In genomic region chr1:229344139-229344538, GRCh38 we compare ENCODE assay signal across 12 cellular contexts. TPM values are rescaled to one million over a fixed set of nuclear protein-coding genes. Genes with fewer than 3 reads are reported as not detected.
DNase-seq lines count a peak whose midpoint lies in the region; ATAC-seq and TF ChIP-seq lines count a peak whose summit lies in the region.
"Had no signal": no experiment of that assay in that cellular context is flagged by ENCODE, and none has a peak within 500 bp of the region (broad histone marks: within the 10 kb centered on the region; RNA-seq: fewer than 3 reads in every experiment).

No MANE protein-coding gene starts in this region.

- H3K9me3 Mint-ChIP-seq in effector memory CD8-positive, alpha-beta T cell: no peaks in the 10 kb centered on the region

- H3K79me2 ChIP-seq in PC-9 (ENCODE audit: low read depth): peaks cover 15% of the 10 kb centered on the region
- H3K79me2 ChIP-seq: parathyroid adenoma had no signal

- H3K9me2 ChIP-seq in PC-9 (ENCODE audit: insufficient read depth): no peaks in the 10 kb centered on the region

- H3K4me1 Mint-ChIP-seq in effector memory CD8-positive, alpha-beta T cell (ENCODE audit: low read depth in 2 of 2): peaks cover 13 to 27% of the 10 kb centered on the region in 2 donors

- H3K9me3 ChIP-seq in left ventricle myocardium inferior (replicated peaks) (no peaks in the 10 kb centered on the region), PC-9 (ENCODE audit: insufficient read depth, low read depth) (no peaks in the 10 kb centered on the region), thoracic aorta (no peaks in the 10 kb centered on the region)

- peaks cover 15 to 33% of the 10 kb centered on the region in 2 donors for H3K27me3 Mint-ChIP-seq in effector memory CD8-positive, alpha-beta T cell

- POLR2A ChIA-PET in PC-9 (lab: Charles Lee; ENCODE audit: unreplicated experiment): interaction anchor here (0.6 kb wide), 1 partner anchor 211 kb away, joined by 3 read pairs; no protein-coding TSS in a partner anchor

- CTCF ChIA-PET in PC-9 (lab: Charles Lee): no interaction called here

- no peak for DNase-seq in left ventricle myocardium inferior
- DNase-seq in left cardiac atrium: no peak
- DNase-seq in PC-9: no peak
- no peak for DNase-seq in effector memory CD8-positive, alpha-beta T cell
- DNase-seq in thoracic aorta (ENCODE audit: low spot score): no peak
- no peak for DNase-seq in AG20443 (ENCODE audit: low spot score)
- no peak for DNase-seq in hypothalamus (lab: John Stamatoyannopoulos, UW)
- DNase-seq in ACHN: no peak
- DNase-seq: activated CD8-positive, alpha-beta memory T cell treated with anti-CD3 and anti-CD28 coated beads for 24 hours; central memory CD4-positive, alpha-beta T cell; NCI-H2081 had no signal

- H4K20me1 ChIP-seq in PC-9 (ENCODE audit: insufficient read depth): no peaks in the 10 kb centered on the region

- H3K36me3 Mint-ChIP-seq in effector memory CD8-positive, alpha-beta T cell (ENCODE audit: insufficient read depth): peaks cover 15% of the 10 kb centered on the region

- no peak overlapping the region for H3K27ac Mint-ChIP-seq in effector memory CD8-positive, alpha-beta T cell

- H3K4me2 ChIP-seq in PC-9: peak overlapping the region; percentile 100

- no peak overlapping the region for H3K27ac ChIP-seq in left ventricle myocardium inferior (replicated peaks)
- H3K27ac ChIP-seq in PC-9: no peak overlapping the region
- no peak overlapping the region for H3K27ac ChIP-seq in thoracic aorta
- H3K27ac ChIP-seq: parathyroid adenoma had no signal

- no TSS peak for BruUV-seq in PC-9 (replicated peaks; lab: Mats Ljungman, UMichigan)

- intact Hi-C loops in left ventricle myocardium inferior (cut with micrococcal nuclease) (no loop called here), left cardiac atrium (cut with DNase I) (no loop called here), PC-9 (cut with micrococcal nuclease; ENCODE audit: unreplicated experiment) (loop anchor here (5.0 kb wide), 2 partner anchors 98 to 163 kb away; partner anchors contain the start of gene NUP133)

- TF ChIP-seq CTCF in left ventricle myocardium inferior (IDR thresholded peaks at IDR 0.05; ENCODE audit: borderline replicate concordance) (no peak), PC-9 (conservative IDR thresholded peaks at IDR 0.05) (no peak), thoracic aorta (IDR thresholded peaks at IDR 0.05) (no peak)

- H3K4me1 ChIP-seq in left ventricle myocardium inferior: peaks cover 32% of the 10 kb centered on the region
- H3K4me1 ChIP-seq in PC-9 (replicated peaks; ENCODE audit: insufficient read depth): peaks cover 16% of the 10 kb centered on the region; the same call in 1 of the 2 replicates
- H3K4me1 ChIP-seq in thoracic aorta (ENCODE audit: control insufficient read depth in 1 of 2, low read depth in 2 of 2): peaks cover 4 to 9% of the 10 kb centered on the region in 2 donors
- H3K4me1 ChIP-seq: parathyroid adenoma had no signal

- ATAC-seq in left cardiac atrium: no peak
- no peak for ATAC-seq in effector memory CD8-positive, alpha-beta T cell (replicated peaks)
- ATAC-seq in thoracic aorta (ENCODE audit: insufficient number of reproducible peaks, low FRiP score, low read depth): no peak

- H3K27me3 ChIP-seq in left ventricle myocardium inferior (ENCODE audit: low read depth): peaks cover 20% of the 10 kb centered on the region
- peaks cover 25% of the 10 kb centered on the region; the same call in 1 of the 2 replicates for H3K27me3 ChIP-seq in PC-9 (ENCODE audit: insufficient read depth, low read depth)
- no peaks in the 10 kb centered on the region for H3K27me3 ChIP-seq in thoracic aorta (replicated peaks; ENCODE audit: insufficient read depth)

- H2AFZ ChIP-seq in PC-9: no peak overlapping the region
- H2AFZ ChIP-seq: parathyroid adenoma had no signal

- peaks cover 10% of the 10 kb centered on the region; the same call in 1 of the 2 replicates for H3F3A ChIP-seq in PC-9 (ENCODE audit: insufficient read depth, low read depth)

- H3K4me3 ChIP-seq in left ventricle myocardium inferior (peak overlapping the region; percentile 80), PC-9 (peak overlapping the region; percentile 90; the same call in 1 of the 2 replicates), thoracic aorta (peak overlapping the region; percentile 79)

- peak overlapping the region; percentile 95 for H3K4me3 Mint-ChIP-seq in effector memory CD8-positive, alpha-beta T cell

- H3K36me3 ChIP-seq in left ventricle myocardium inferior (no peaks in the 10 kb centered on the region), PC-9 (ENCODE audit: low read depth) (no peaks in the 10 kb centered on the region), thoracic aorta (no peaks in the 10 kb centered on the region)

- in situ Hi-C loops in ACHN (cut with HindIII; ENCODE audit: low pct_ligation_motif_present, low pct_unique_long_range_greater_than_20kb, low sequenced_read_pairs): no loop called here

RNA-seq across cellular contexts. Expression of gene CCSAP, which starts 1.3 kb away (rescaled TPM):
- total RNA-seq in left ventricle myocardium inferior: 2.5 TPM
- 1 to 10 TPM; 2.6 to 3.7 TPM for total RNA-seq in left cardiac atrium
- 6.7 and 7.4 TPM in 2 replicates for total RNA-seq in PC-9 (2021)
- 1 to 10 TPM; 3.8 to 5.6 TPM for total RNA-seq in thoracic aorta
